In the genomic region with DNA sequence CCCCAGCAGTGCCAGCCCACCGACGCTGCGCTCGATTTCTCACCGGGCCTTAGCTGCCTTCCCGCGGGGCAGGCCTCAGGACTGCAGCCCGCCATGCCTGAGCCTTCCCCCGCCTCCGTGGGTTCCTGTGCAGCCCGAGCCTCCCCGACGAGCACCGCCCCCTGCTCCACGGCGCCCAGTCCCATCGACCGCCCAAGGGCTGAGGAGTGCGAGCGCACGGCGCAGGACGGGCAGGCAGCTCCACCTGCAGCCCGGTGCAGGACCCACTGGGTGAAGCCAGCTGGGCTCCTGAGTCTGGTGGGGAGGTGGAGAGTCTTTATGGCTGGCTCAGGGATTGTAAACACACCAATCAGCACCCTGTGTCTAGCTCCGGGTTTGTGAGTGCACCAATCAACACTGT, we compare ENCODE assay signal across 8 cellular contexts. TPM values are rescaled to one million over a fixed set of nuclear protein-coding genes. Genes with fewer than 3 reads are reported as not detected.
DNase-seq lines count a peak whose midpoint lies in the region; ATAC-seq, FAIRE-seq and TF ChIP-seq lines count a peak whose summit lies in the region.
"Not testable (repeated sequence)": the region's sequence is repeated elsewhere in the genome, so short reads cannot be mapped to it uniquely, and the experiment has no call there.

No MANE protein-coding gene starts in this region.

- DNase-seq in CD1c-positive myeloid dendritic cell (ENCODE audit: extremely low spot score) (peak; percentile 18), T-helper 1 cell (peak; percentile 19 to 78 (median 41)), endothelial cell of umbilical vein (ENCODE audit: low read depth, low spot score) (peak; percentile 45), lung (ENCODE audit: low spot score) (peak; percentile 76)
- DNase-seq in activated CD8-positive, alpha-beta memory T cell treated with anti-CD3 and anti-CD28 coated beads for 48 hours (ENCODE audit: low read depth in 2 of 3, low spot score in 2 of 3), result peak in 2 of 3 experiments; percentile 21 to 26
- DNase-seq in activated naive CD4-positive, alpha-beta T cell treated with anti-CD3 and anti-CD28 coated beads, Interleukin-2, amount 50 U/mL, for 16 hours, result peak; percentile 63
- peak; percentile 20 to 31 for DNase-seq in stimulated activated CD4-positive, alpha-beta T cell treated with anti-CD3 and anti-CD28 coated beads, Interleukin-15, amount 100 ng/mL, for 48 hours (ENCODE audit: low read depth in 2 of 2)
- peak; percentile 63 for DNase-seq in stimulated activated naive B cell treated with anti-CD40 and anti-IgM and Interleukin-4, amounts not matched to agents 10 μg/mL and 1 μg/mL and 100 μg/mL, for 72 hours

- BruUV-seq in endothelial cell of umbilical vein (replicated peaks; lab: Mats Ljungman, UMichigan), result not testable (repeated sequence)

- H3K27me3 ChIP-seq in endothelial cell of umbilical vein (ENCODE audit: control insufficient read depth in 2 of 2, insufficient read depth in 2 of 2, low read length in 2 of 2); lung (ENCODE audit: control insufficient read depth, insufficient read depth): not testable (repeated sequence)

- H3K79me2 ChIP-seq in endothelial cell of umbilical vein (ENCODE audit: control insufficient read depth, insufficient read depth, low read length), result not testable (repeated sequence)

- peak overlapping the region; percentile 70 to 83 for H3K4me3 Mint-ChIP-seq in stimulated activated naive B cell treated with anti-CD40 and anti-IgM and Interleukin-4, amounts not matched to agents 10 μg/mL and 1 μg/mL and 100 μg/mL, for 72 hours

- FAIRE-seq in endothelial cell of umbilical vein (lab: Jason Lieb, UNC), result not testable (repeated sequence)

- H3K4me1 ChIP-seq in endothelial cell of umbilical vein (ENCODE audit: control insufficient read depth, extremely low read depth, insufficient read depth, low read length); lung (ENCODE audit: control insufficient read depth in 2 of 2, insufficient read depth in 2 of 2, low read length in 2 of 2): not testable (repeated sequence)

- H3K9me3 Mint-ChIP-seq in stimulated activated naive B cell treated with anti-CD40 and anti-IgM and Interleukin-4, amounts not matched to agents 10 μg/mL and 1 μg/mL and 100 μg/mL, for 72 hours, result not testable (repeated sequence)

- intact Hi-C loops in endothelial cell of umbilical vein (cut with micrococcal nuclease), result loop anchor here (1.0 to 2.0 kb wide), 2 partner anchors 31 to 117 kb away; no protein-coding TSS in a partner anchor

- H3K27me3 Mint-ChIP-seq in stimulated activated naive B cell treated with anti-CD40 and anti-IgM and Interleukin-4, amounts not matched to agents 10 μg/mL and 1 μg/mL and 100 μg/mL, for 72 hours, result not testable (repeated sequence)

- H3K36me3 ChIP-seq in endothelial cell of umbilical vein (ENCODE audit: control insufficient read depth in 2 of 2, extremely low read depth in 1 of 2, insufficient read depth in 2 of 2, low read length in 2 of 2); lung (ENCODE audit: control insufficient read depth in 2 of 2, insufficient read depth in 2 of 2, low read length in 2 of 2): not testable (repeated sequence)

- CTCF ChIA-PET in endothelial cell of umbilical vein (lab: Charles Lee), result interaction anchor here (0.9 to 3.9 kb wide), 8 partner anchors 10 to 727 kb away, joined by 3 to 23 read pairs (median 4); no protein-coding TSS in a partner anchor

- POLR2A ChIA-PET in endothelial cell of umbilical vein (lab: Charles Lee), result not testable (repeated sequence)

- dilution Hi-C loops in endothelial cell of umbilical vein (cut with MboI; ENCODE audit: extremely low pct_ligation_motif_present, low sequenced_read_pairs), result not testable (repeated sequence)

- not testable (repeated sequence) for ATAC-seq in lung (ENCODE audit: insufficient read depth, low FRiP score); stimulated activated naive B cell treated with anti-CD40 and anti-IgM and Interleukin-4, amounts not matched to agents 10 μg/mL and 1 μg/mL and 100 μg/mL, for 72 hours (replicated peaks)

- not testable (repeated sequence) for H3K27ac Mint-ChIP-seq in stimulated activated naive B cell treated with anti-CD40 and anti-IgM and Interleukin-4, amounts not matched to agents 10 μg/mL and 1 μg/mL and 100 μg/mL, for 72 hours

- H4K20me1 ChIP-seq in endothelial cell of umbilical vein (replicated peaks; ENCODE audit: control insufficient read depth, extremely low read depth, insufficient read depth, low read length), result not testable (repeated sequence)

- H2AFZ ChIP-seq in endothelial cell of umbilical vein (ENCODE audit: low read depth, low read length), result peak overlapping the region; percentile 38

- H3K9ac ChIP-seq in endothelial cell of umbilical vein (replicated peaks; ENCODE audit: extremely low read depth, insufficient read depth, low read length), result not testable (repeated sequence)

- not testable (repeated sequence) for H3K27ac ChIP-seq in endothelial cell of umbilical vein (ENCODE audit: insufficient read depth, low read depth, low read length); lung (ENCODE audit: low read depth in 1 of 2, low read length in 1 of 2)

- H3K4me3 ChIP-seq in endothelial cell of umbilical vein (replicated peaks in 1 of 3; ENCODE audit: insufficient read depth in 1 of 3, low read depth in 1 of 3, low read length in 3 of 3), result peak overlapping the region in 1 of 3 experiments; percentile 31
- H3K4me3 ChIP-seq in lung, result not testable (repeated sequence)

- not testable (repeated sequence) for H3K36me3 Mint-ChIP-seq in stimulated activated naive B cell treated with anti-CD40 and anti-IgM and Interleukin-4, amounts not matched to agents 10 μg/mL and 1 μg/mL and 100 μg/mL, for 72 hours

- peak in 1 of 2 donors; percentile 27 for TF ChIP-seq CTCF in endothelial cell of umbilical vein (IDR thresholded peaks at IDR 0.05; ENCODE audit: extremely low read depth in 1 of 2, insufficient read depth in 1 of 2, low read depth in 1 of 2, low read length in 2 of 2)
- TF ChIP-seq CTCF in lung (IDR thresholded peaks at IDR 0.05; ENCODE audit: control extremely low read depth, extremely low read depth), result not testable (repeated sequence)

- WGBS in lung, 2 donors, result 54 to 80% methylated on average over 12 to 25 of the region's 25 CpGs

- not testable (repeated sequence) for H3K4me2 ChIP-seq in endothelial cell of umbilical vein (ENCODE audit: insufficient read depth, low read length)

- not testable (repeated sequence) for H3K4me1 Mint-ChIP-seq in stimulated activated naive B cell treated with anti-CD40 and anti-IgM and Interleukin-4, amounts not matched to agents 10 μg/mL and 1 μg/mL and 100 μg/mL, for 72 hours

- not testable (repeated sequence) for TF ChIP-seq POLR2A in endothelial cell of umbilical vein (IDR thresholded peaks at IDR 0.05; ENCODE audit: low read depth, low read length)

- H3K9me3 ChIP-seq in endothelial cell of umbilical vein (replicated peaks; ENCODE audit: control insufficient read depth, insufficient read depth, low read length); lung (ENCODE audit: control insufficient read depth in 2 of 2, insufficient read depth in 1 of 2, low read length in 1 of 2): not testable (repeated sequence)

- not testable (repeated sequence) for H3K9me1 ChIP-seq in endothelial cell of umbilical vein (replicated peaks; ENCODE audit: control insufficient read depth, extremely low read depth, insufficient read depth, low read length)

RNA-seq across cellular contexts. Expression of gene ARID5B, which starts 33.7 kb away (rescaled TPM):
- total RNA-seq in endothelial cell of umbilical vein (7.0 and 8.9 TPM in 2 replicates), lung (10 to 100 TPM; 31.0 to 95.3 TPM)
- polyA plus RNA-seq in endothelial cell of umbilical vein (5.6 and 6.2 TPM in 2 replicates), lung (10 to 100 TPM in 1 of 2 donors, 1 to 10 TPM in 1; 7.8 to 13.1 TPM)
- polyA plus RNA-seq in endothelial cell of umbilical vein (2011; cell fraction: cytosol; rRNA removed), result 5.0 TPM in 2 replicates
- polyA plus RNA-seq in endothelial cell of umbilical vein (2011; cell fraction: nucleus; rRNA removed), result 9.5 and 13.1 TPM in 2 replicates
- 2.5 and 4.6 TPM in 2 replicates for polyA plus RNA-seq in endothelial cell of umbilical vein (2012)
- 17.0 and 23.2 TPM in 2 replicates for polyA minus RNA-seq in endothelial cell of umbilical vein
- polyA minus RNA-seq in endothelial cell of umbilical vein (2011; cell fraction: cytosol; rRNA and poly(A)+ RNA removed), result 14.1 TPM
- polyA minus RNA-seq in endothelial cell of umbilical vein (2011; cell fraction: nucleus; rRNA and poly(A)+ RNA removed), result 33.5 and 35.0 TPM in 2 replicates

Comparison
In these comparisons a context has a peak if more than half of its experiments do, and no peak if none do; other contexts are left out.
1. DNase-seq: peak in every context shown above with its lines; median percentile 76 in lung; 63 in activated naive CD4-positive, alpha-beta T cell treated with anti-CD3 and anti-CD28 coated beads, Interleukin-2, amount 50 U/mL, for 16 hours; 63 in stimulated activated naive B cell treated with anti-CD40 and anti-IgM and Interleukin-4, amounts not matched to agents 10 μg/mL and 1 μg/mL and 100 μg/mL, for 72 hours; 45 in endothelial cell of umbilical vein; 41 in T-helper 1 cell; 26 in stimulated activated CD4-positive, alpha-beta T cell treated with anti-CD3 and anti-CD28 coated beads, Interleukin-15, amount 100 ng/mL, for 48 hours; 24 in activated CD8-positive, alpha-beta memory T cell treated with anti-CD3 and anti-CD28 coated beads for 48 hours; 18 in CD1c-positive myeloid dendritic cell.